Comparison of ENCODE assay signal across 22 cellular contexts in genomic region chr6:5152417-5152816, GRCh38.
DNase-seq lines count a peak whose midpoint lies in the region; ATAC-seq and TF ChIP-seq lines count a peak whose summit lies in the region.
"Had no signal": no experiment of that assay in that cellular context is flagged by ENCODE, and none has a peak within 500 bp of the region (broad histone marks: within the 10 kb centered on the region; RNA-seq: fewer than 3 reads in every experiment).

No MANE protein-coding gene starts in this region.

- TF ChIP-seq CTCF in VCaP (conservative IDR thresholded peaks at IDR 0.05) = no peak
- TF ChIP-seq CTCF in foreskin keratinocyte (conservative IDR thresholded peaks at IDR 0.05) = no peak

- H3K27me3 ChIP-seq in foreskin keratinocyte = no peaks in the 10 kb centered on the region
- H3K27me3 ChIP-seq: neutrophil, sigmoid colon, tibial nerve had no signal

- ATAC-seq in foreskin keratinocyte = peak; percentile 17
- ATAC-seq: activated T-cell treated with anti-CD3 and anti-CD28 coated beads, Interleukin-2, amount 50 U/mL, for 4 hours; Right ventricle myocardium inferior had no signal

- peaks cover 13% of the 10 kb centered on the region for H3K4me1 ChIP-seq in foreskin keratinocyte
- H3K4me1 ChIP-seq: prostate gland, sigmoid colon had no signal

- H3K27ac ChIP-seq in VCaP (peak overlapping the region; percentile 67), foreskin keratinocyte (peak overlapping the region; percentile 71)
- H3K27ac ChIP-seq: neutrophil, prostate gland, sigmoid colon had no signal

- DNase-seq in AG20443 (ENCODE audit: low spot score) (peak; percentile 16), LHCN-M2 (ENCODE audit: low read depth) (peak; percentile 15), foreskin keratinocyte (no peak), UCSD-AML1 (lab: John Stamatoyannopoulos, UW; ENCODE audit: unreplicated experiment) (no peak), middle frontal gyrus (ENCODE audit: extremely low spot score, low spot score) (no peak), NCI-H526 (lab: John Stamatoyannopoulos, UW) (no peak), NCI-H446 (lab: John Stamatoyannopoulos, UW) (no peak)
- DNase-seq: activated CD4-positive, alpha-beta T cell treated with anti-CD3 and anti-CD28 coated beads for 4 hours; activated naive CD4-positive, alpha-beta T cell treated with Interleukin-2 at 50 U/mL for 16 hours; activated T-cell treated with anti-CD3 and anti-CD28 coated beads, Interleukin-2, amount 50 U/mL, for 4 hours; CD4-positive, alpha-beta memory T cell; kidney; NCI-H1092 treated with DMSO at 0.1 percent for 48 hours; NCI-H187 treated with DMSO at 0.1 percent for 48 hours; NCI-H2227 treated with DMSO at 0.1 percent for 48 hours; NCI-H774; sigmoid colon had no signal

Comparison
In these comparisons a context has a peak if more than half of its experiments do, and no peak if none do; other contexts are left out.
1. DNase-seq: peak in AG20443 (single experiment) and LHCN-M2 (single experiment); none in foreskin keratinocyte (0 of 2), UCSD-AML1 (single experiment), middle frontal gyrus (single experiment), NCI-H526 (0 of 2) and NCI-H446 (0 of 2).